In genomic region chr17:41118721-41119120, GRCh38 we compare ENCODE assay signal across 3 cellular contexts.
TF ChIP-seq lines count a peak whose summit lies in the region.

No MANE protein-coding gene starts in this region.

TF ChIP-seq in SK-N-SH, 30 proteins besides CTCF, POLR2A, EP300 and RAD21 (continues in another document):
- TF ChIP-seq RCOR1 (IDR thresholded peaks at IDR 0.05; ENCODE audit: low read length) (no peak), TCF12 (IDR thresholded peaks at IDR 0.05) (no peak), ELF1 (IDR thresholded peaks at IDR 0.05) (no peak), YY1 (IDR thresholded peaks at IDR 0.05; ENCODE audit: low read depth) (no peak), NFIC (IDR thresholded peaks at IDR 0.05; ENCODE audit: borderline replicate concordance) (no peak), PBX3 (IDR thresholded peaks at IDR 0.05) (no peak), JUND (IDR thresholded peaks at IDR 0.05) (no peak), IRF3 (IDR thresholded peaks at IDR 0.05; ENCODE audit: low read depth, low read length) (no peak), USF2 (IDR thresholded peaks at IDR 0.05; ENCODE audit: borderline replicate concordance, low read depth, low read length) (no peak), RFX5 (IDR thresholded peaks at IDR 0.05; ENCODE audit: low read length) (no peak), EZH2phosphoT487 (IDR thresholded peaks at IDR 0.05; ENCODE audit: borderline replicate concordance, low read depth) (no peak), MXI1 (IDR thresholded peaks at IDR 0.05; ENCODE audit: low read depth, low read length) (no peak), RXRA (IDR thresholded peaks at IDR 0.05; ENCODE audit: borderline replicate concordance, low read depth) (no peak), SIN3A (IDR thresholded peaks at IDR 0.05; ENCODE audit: borderline replicate concordance, low read depth, low read length) (no peak), ZBTB33 (IDR thresholded peaks at IDR 0.05; ENCODE audit: borderline replicate concordance, low read depth) (no peak), USF1 (IDR thresholded peaks at IDR 0.05; ENCODE audit: borderline replicate concordance, low read depth) (no peak)

TF ChIP-seq in SK-N-SH treated with all-trans-retinoic acid at 6 μM for 48 hours, 23 proteins besides CTCF, POLR2A, EP300 and RAD21:
- no peak for TF ChIP-seq TOX (CRISPR knock-in tag; IDR thresholded peaks at IDR 0.05; ENCODE audit: borderline replicate concordance)
- TF ChIP-seq ZC3H10 (CRISPR knock-in tag; IDR thresholded peaks at IDR 0.05): no peak
- no peak for TF ChIP-seq RARB (CRISPR knock-in tag; IDR thresholded peaks at IDR 0.05)
- no peak for TF ChIP-seq GLIS3 (CRISPR knock-in tag; IDR thresholded peaks at IDR 0.05)
- TF ChIP-seq CREB5 (CRISPR knock-in tag; IDR thresholded peaks at IDR 0.05; ENCODE audit: low read depth): no peak
- no peak for TF ChIP-seq BACH2 (CRISPR knock-in tag; IDR thresholded peaks at IDR 0.05; ENCODE audit: borderline replicate concordance)
- TF ChIP-seq OSR1 (CRISPR knock-in tag; IDR thresholded peaks at IDR 0.05): no peak
- TF ChIP-seq ESRRG (CRISPR knock-in tag; IDR thresholded peaks at IDR 0.05): no peak

TF ChIP-seq in IMR-90, 13 proteins besides CTCF, POLR2A, EP300 and RAD21:
- TF ChIP-seq SMC3 (IDR thresholded peaks at IDR 0.05; ENCODE audit: low read depth, low read length) (no peak), BHLHE40 (IDR thresholded peaks at IDR 0.05; ENCODE audit: low read depth, low read length) (no peak), ELK1 (IDR thresholded peaks at IDR 0.05; ENCODE audit: borderline replicate concordance, low read depth, low read length) (no peak), USF2 (IDR thresholded peaks at IDR 0.05; ENCODE audit: low read depth, low read length) (no peak), CHD1 (IDR thresholded peaks at IDR 0.05; ENCODE audit: low read depth, low read length) (no peak), NFE2L2 (IDR thresholded peaks at IDR 0.05; ENCODE audit: low read depth, low read length) (no peak), MXI1 (IDR thresholded peaks at IDR 0.05; ENCODE audit: borderline replicate concordance, low read depth, low read length) (no peak), FOS (IDR thresholded peaks at IDR 0.05; ENCODE audit: low read depth, low read length) (no peak), CEBPB (IDR thresholded peaks at IDR 0.05; ENCODE audit: low read depth, low read length) (no peak), RFX5 (IDR thresholded peaks at IDR 0.05; ENCODE audit: low read depth, low read length) (no peak), RCOR1 (IDR thresholded peaks at IDR 0.05; ENCODE audit: insufficient replicate concordance, low read length) (no peak), MAZ (IDR thresholded peaks at IDR 0.05; ENCODE audit: borderline replicate concordance, low read depth, low read length) (no peak)
TF ChIP-seq in IMR-90: peak in this region for 0.
